Comparison of ENCODE assay signal across 8 cellular contexts in the genomic region with DNA sequence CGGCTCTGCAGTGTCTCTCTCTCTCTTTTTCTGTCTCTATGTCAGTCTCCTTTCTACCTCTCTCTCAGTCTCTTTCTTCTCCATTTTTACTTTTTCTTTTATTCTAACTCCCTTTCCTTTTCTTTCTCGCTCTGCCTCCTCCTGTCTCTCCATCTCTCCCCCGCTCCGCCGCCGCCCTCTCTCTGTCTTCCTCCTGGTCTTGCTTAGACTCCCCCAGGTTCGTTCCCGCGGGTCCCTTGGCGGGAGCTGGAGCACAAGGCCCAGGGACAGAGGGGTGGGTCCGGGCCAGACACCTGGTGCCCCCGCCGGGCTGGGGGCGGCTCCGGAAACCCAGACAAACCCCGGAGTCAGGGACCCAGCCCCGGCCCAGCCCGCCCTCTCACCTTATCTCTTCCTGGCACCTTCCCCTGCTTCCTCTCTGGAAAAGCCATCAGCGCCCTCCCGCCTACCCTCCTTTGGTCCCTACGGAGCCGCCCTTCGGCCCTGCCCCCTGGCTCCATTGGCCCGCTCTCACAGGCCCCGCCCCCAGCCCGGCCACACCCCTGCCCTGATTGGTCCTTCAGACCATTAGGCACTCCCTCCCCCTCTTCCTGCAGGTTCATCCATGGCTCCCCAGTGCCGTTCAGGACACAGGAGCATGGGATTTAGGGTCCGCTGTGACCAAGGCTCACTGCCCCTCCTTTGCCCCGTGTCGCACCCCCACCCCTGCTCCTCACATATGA. TPM values are rescaled to one million over a fixed set of nuclear protein-coding genes. Genes with fewer than 3 reads are reported as not detected.
DNase-seq lines count a peak whose midpoint lies in the region; ATAC-seq and TF ChIP-seq lines count a peak whose summit lies in the region.

No MANE protein-coding gene starts in this region.

- H3K4me3 ChIP-seq in trophoblast cell (ENCODE audit: low read depth, low read length): peak overlapping the region; percentile 26

- DNase-seq in CD4-positive, alpha-beta T cell: peak in 2 of 10 experiments; percentile 9 to 24
- DNase-seq in NCI-H1105 treated with DMSO at 0.1 percent for 48 hours (lab: John Stamatoyannopoulos, UW) (peak; percentile 29), Right ventricle myocardium inferior (ENCODE audit: missing footprints) (peak; percentile 84), trophoblast cell (peak in 1 of 2 donors; percentile 19)

- CTCF ChIA-PET in CD4-positive, alpha-beta T cell (lab: Charles Lee): no interaction called here

- peak overlapping the region; percentile 74 for H4K91ac ChIP-seq in trophoblast cell (ENCODE audit: low read depth, low read length)

- WGBS in trophoblast cell (ENCODE audit: extremely low coverage, insufficient coverage, insufficient read length): 100% methylated on average over 1 of the region's 30 CpGs

- peak; percentile 61 for ATAC-seq in CD4-positive, alpha-beta T cell (ENCODE audit: poor library complexity)
- ATAC-seq in activated T-helper 17 cell treated with anti-CD3 and anti-CD28 coated beads, Interleukin-2, amount 50 U/mL, for 72 hours (replicated peaks): peak; percentile 96
- ATAC-seq in Right ventricle myocardium inferior (peak; percentile 73), HG03521 (IDR thresholded peaks at IDR 0.05; ENCODE audit: unreplicated experiment) (no peak), HG02852 (IDR thresholded peaks at IDR 0.05; ENCODE audit: unreplicated experiment) (no peak), GM21717 (IDR thresholded peaks at IDR 0.05; ENCODE audit: unreplicated experiment) (no peak)

- H3K79me2 ChIP-seq in trophoblast cell (ENCODE audit: control insufficient read depth, insufficient read depth, low read length, poor library complexity): no peaks in the 10 kb centered on the region

- no peak overlapping the region for H3K9ac ChIP-seq in trophoblast cell (ENCODE audit: low read length)

- H3K27me3 Mint-ChIP-seq in CD4-positive, alpha-beta T cell: peaks cover 31% of the 10 kb centered on the region
- H3K27me3 Mint-ChIP-seq in activated T-helper 17 cell treated with anti-CD3 and anti-CD28 coated beads, Interleukin-2, amount 50 U/mL, for 72 hours: peaks cover 29% of the 10 kb centered on the region

- no peak overlapping the region for H2BK12ac ChIP-seq in trophoblast cell (ENCODE audit: low read length)

- no peak for TF ChIP-seq CTCF in CD4-positive, alpha-beta T cell (IDR thresholded peaks at IDR 0.05)

- no peaks in the 10 kb centered on the region for H3K36me3 Mint-ChIP-seq in CD4-positive, alpha-beta T cell (ENCODE audit: low read depth)
- H3K36me3 Mint-ChIP-seq in activated T-helper 17 cell treated with anti-CD3 and anti-CD28 coated beads, Interleukin-2, amount 50 U/mL, for 72 hours (ENCODE audit: low read depth): no peaks in the 10 kb centered on the region

- no peak overlapping the region for H2BK120ac ChIP-seq in trophoblast cell (ENCODE audit: insufficient read depth, low read length, poor library complexity)

- no peak overlapping the region for H3K18ac ChIP-seq in trophoblast cell (ENCODE audit: low read length)

- H3K4me1 Mint-ChIP-seq in CD4-positive, alpha-beta T cell (ENCODE audit: low read depth): peaks cover 17% of the 10 kb centered on the region
- peaks cover 10% of the 10 kb centered on the region for H3K4me1 Mint-ChIP-seq in activated T-helper 17 cell treated with anti-CD3 and anti-CD28 coated beads, Interleukin-2, amount 50 U/mL, for 72 hours

- H4K8ac ChIP-seq in trophoblast cell (ENCODE audit: low read depth, low read length): no peak overlapping the region

- H2AK5ac ChIP-seq in trophoblast cell (ENCODE audit: low read length): no peak overlapping the region

- intact Hi-C loops in CD4-positive, alpha-beta T cell (cut with DNase I, micrococcal nuclease): no loop called here
- intact Hi-C loops in Right ventricle myocardium inferior (cut with DNase I): loop anchor here (1.0 kb wide), 1 partner anchor 13 kb away; no protein-coding TSS in a partner anchor

- H3K4me3 Mint-ChIP-seq in CD4-positive, alpha-beta T cell: peak overlapping the region; percentile 60
- H3K4me3 Mint-ChIP-seq in activated T-helper 17 cell treated with anti-CD3 and anti-CD28 coated beads, Interleukin-2, amount 50 U/mL, for 72 hours: peak overlapping the region; percentile 68

- H3K36me3 ChIP-seq in trophoblast cell (ENCODE audit: control insufficient read depth in 1 of 2, insufficient read depth in 2 of 2, low read length in 2 of 2): peaks cover 5 to 6% of the 10 kb centered on the region in 2 experiments

- H3K23ac ChIP-seq in trophoblast cell (ENCODE audit: low read length): no peak overlapping the region

- no peaks in the 10 kb centered on the region for H3K9me3 ChIP-seq in CD4-positive, alpha-beta T cell (ENCODE audit: control insufficient read depth, low read length)
- H3K9me3 ChIP-seq in trophoblast cell (ENCODE audit: insufficient read depth, low read depth, low read length): no peaks in the 10 kb centered on the region

- H3K9me3 Mint-ChIP-seq in CD4-positive, alpha-beta T cell: no peaks in the 10 kb centered on the region
- no peaks in the 10 kb centered on the region for H3K9me3 Mint-ChIP-seq in activated T-helper 17 cell treated with anti-CD3 and anti-CD28 coated beads, Interleukin-2, amount 50 U/mL, for 72 hours

- peaks cover 16% of the 10 kb centered on the region for H3K27me3 ChIP-seq in CD4-positive, alpha-beta T cell (ENCODE audit: control insufficient read depth, insufficient read depth, low read length)
- no peaks in the 10 kb centered on the region for H3K27me3 ChIP-seq in trophoblast cell (ENCODE audit: insufficient read depth, low read length)

- no peak overlapping the region for H3K14ac ChIP-seq in trophoblast cell (ENCODE audit: low read length)

- H3K4me2 ChIP-seq in trophoblast cell (ENCODE audit: low read length): peak overlapping the region; percentile 62

- H2BK5ac ChIP-seq in trophoblast cell (ENCODE audit: low read depth, low read length, poor library complexity): no peak overlapping the region

- H2AFZ ChIP-seq in trophoblast cell (ENCODE audit: insufficient read depth, low read length, poor library complexity): peak overlapping the region; percentile 59

- no peak overlapping the region for H3K4ac ChIP-seq in trophoblast cell (ENCODE audit: low read depth, low read length)

- peaks cover 3 to 19% of the 10 kb centered on the region in 2 experiments for H3K4me1 ChIP-seq in trophoblast cell (ENCODE audit: control insufficient read depth in 1 of 2, insufficient read depth in 2 of 2, low read length in 2 of 2)

- no peak overlapping the region for H3K27ac ChIP-seq in CD4-positive, alpha-beta T cell (ENCODE audit: low read depth, low read length)
- peak overlapping the region; percentile 16 for H3K27ac ChIP-seq in trophoblast cell (ENCODE audit: low read depth, low read length)

- H3K27ac Mint-ChIP-seq in CD4-positive, alpha-beta T cell: no peak overlapping the region
- peak overlapping the region; percentile 54 for H3K27ac Mint-ChIP-seq in activated T-helper 17 cell treated with anti-CD3 and anti-CD28 coated beads, Interleukin-2, amount 50 U/mL, for 72 hours

- POLR2A ChIA-PET in CD4-positive, alpha-beta T cell (lab: Charles Lee): no interaction called here

- peak overlapping the region; percentile 37 for H4K12ac ChIP-seq in trophoblast cell (ENCODE audit: low read depth, low read length)

- no peaks in the 10 kb centered on the region for H3K79me1 ChIP-seq in trophoblast cell (ENCODE audit: low read length)

RNA-seq across cellular contexts. Expression of a gene that starts 15.4 kb away (rescaled TPM):
- 1,000 to 10,000 TPM; 1,074 to 1,154 TPM for total RNA-seq in CD4-positive, alpha-beta T cell
- 100 to 1,000 TPM; 274 to 467 TPM for total RNA-seq in activated T-helper 17 cell treated with anti-CD3 and anti-CD28 coated beads, Interleukin-2, amount 50 U/mL, for 72 hours
- total RNA-seq in Right ventricle myocardium inferior: 172 TPM
- 244 and 253 TPM in 2 replicates for polyA plus RNA-seq in trophoblast cell (2013)

RNA-seq across cellular contexts. Expression of a gene that starts 16.7 kb away (rescaled TPM):
- total RNA-seq in CD4-positive, alpha-beta T cell: under 1 TPM in 1 of 2 experiments, not detected in 1; 0.16 TPM
- total RNA-seq in activated T-helper 17 cell treated with anti-CD3 and anti-CD28 coated beads, Interleukin-2, amount 50 U/mL, for 72 hours: 1 to 10 TPM in 1 of 2 donors, under 1 TPM in 1; 0.35 to 8.2 TPM
- 60.5 TPM for total RNA-seq in Right ventricle myocardium inferior
- 47.6 and 50.3 TPM in 2 replicates for polyA plus RNA-seq in trophoblast cell (2013)

RNA-seq across cellular contexts. Expression of a gene that starts 48.5 kb away (rescaled TPM):
- total RNA-seq in CD4-positive, alpha-beta T cell: 10 to 100 TPM; 71.6 TPM
- 100 to 1,000 TPM; 126 to 127 TPM for total RNA-seq in activated T-helper 17 cell treated with anti-CD3 and anti-CD28 coated beads, Interleukin-2, amount 50 U/mL, for 72 hours
- total RNA-seq in Right ventricle myocardium inferior: 1,425 TPM
- polyA plus RNA-seq in trophoblast cell (2013): 469 and 476 TPM in 2 replicates

Comparison
In these comparisons a context has a peak if more than half of its experiments do, and no peak if none do; other contexts are left out.
1. ATAC-seq: peak in CD4-positive, alpha-beta T cell (single experiment), activated T-helper 17 cell treated with anti-CD3 and anti-CD28 coated beads, Interleukin-2, amount 50 U/mL, for 72 hours (single experiment) and Right ventricle myocardium inferior (single experiment); none in HG03521 (single experiment), HG02852 (single experiment) and GM21717 (single experiment).
2. RNA of a gene that starts 48.5 kb away (total RNA-seq): 1,425 TPM in Right ventricle myocardium inferior (single experiment); 126 to 127 TPM in activated T-helper 17 cell treated with anti-CD3 and anti-CD28 coated beads, Interleukin-2, amount 50 U/mL, for 72 hours and 71.6 TPM in CD4-positive, alpha-beta T cell; every median in the first group is over 10 times any median in the second.